Comparison of ENCODE assay signal across 23 cellular contexts in the genomic region with DNA sequence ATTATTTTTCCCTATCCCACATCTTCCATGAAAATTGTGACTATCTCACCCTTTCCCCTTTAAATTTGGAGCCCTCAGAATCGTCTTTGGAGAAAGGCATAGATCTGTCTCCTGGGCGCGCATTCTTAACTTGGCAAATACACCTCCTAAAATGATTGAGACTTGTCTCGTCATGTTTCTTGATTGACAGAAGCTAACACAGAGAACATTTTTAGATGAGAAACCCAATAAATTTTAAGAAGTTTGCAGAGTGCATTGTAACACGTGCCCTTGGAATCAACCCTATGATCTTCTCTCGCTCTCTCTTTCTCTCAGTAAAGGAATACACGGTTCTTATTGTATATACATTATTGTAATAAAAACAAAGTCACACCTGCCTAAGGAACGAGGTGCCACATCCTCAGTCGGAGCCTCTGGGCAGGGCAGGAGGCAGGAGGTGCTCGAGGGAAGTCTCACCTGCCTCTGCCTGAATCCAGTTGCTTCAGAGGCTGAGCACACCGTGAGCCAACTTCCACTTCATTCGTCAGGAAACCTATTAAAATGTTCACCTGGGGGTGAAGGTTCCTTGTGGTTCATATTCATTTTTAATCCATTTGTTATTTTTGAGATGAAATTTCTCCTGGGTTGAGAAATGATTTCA.
DNase-seq lines count a peak whose midpoint lies in the region; FAIRE-seq and TF ChIP-seq lines count a peak whose summit lies in the region.
"Had no signal": no experiment of that assay in that cellular context is flagged by ENCODE, and none has a peak within 500 bp of the region (broad histone marks: within the 10 kb centered on the region; RNA-seq: fewer than 3 reads in every experiment).

No MANE protein-coding gene starts in this region.

- intact Hi-C loops in activated CD4-positive, alpha-beta T cell treated with anti-CD3 and anti-CD28 coated beads, Interleukin-2, amount 10 ng/mL, durations not matched to agents 24 days and 14 days (cut with micrococcal nuclease), result no loop called here
- intact Hi-C loops in uterus (cut with DNase I; ENCODE audit: low total_unique reads), result no loop called here

- no peaks in the 10 kb centered on the region for H3K9me3 Mint-ChIP-seq in activated CD4-positive, alpha-beta T cell treated with anti-CD3 and anti-CD28 coated beads, Interleukin-2, amount 10 ng/mL, durations not matched to agents 24 days and 14 days

- H2AFZ ChIP-seq in keratinocyte (ENCODE audit: control insufficient read depth, low read length), result peak overlapping the region; percentile 36

- no peak overlapping the region for H3K27ac Mint-ChIP-seq in activated CD4-positive, alpha-beta T cell treated with anti-CD3 and anti-CD28 coated beads, Interleukin-2, amount 10 ng/mL, durations not matched to agents 24 days and 14 days
- H3K27ac Mint-ChIP-seq: CD4-positive, CD25-positive, alpha-beta regulatory T cell had no signal

- H4K20me1 ChIP-seq in keratinocyte (ENCODE audit: control insufficient read depth, extremely low read depth, insufficient read depth, low read length), result no peaks in the 10 kb centered on the region
- H4K20me1 ChIP-seq: BLaER1 had no signal

- H3K27ac ChIP-seq in epithelial cell of prostate, result peak overlapping the region; percentile 39
- peak overlapping the region; percentile 24 for H3K27ac ChIP-seq in keratinocyte (ENCODE audit: control insufficient read depth, insufficient read depth, low read length)
- peak overlapping the region; percentile 68 for H3K27ac ChIP-seq in uterus
- H3K27ac ChIP-seq: BLaER1, SJCRH30 had no signal

- H3K4me3 ChIP-seq in keratinocyte (ENCODE audit: control insufficient read depth in 2 of 3, extremely low read depth in 1 of 3, insufficient read depth in 2 of 3, low read depth in 1 of 3, low read length in 3 of 3) (peak overlapping the region in 2 of 3 experiments; percentile 31 to 46), uterus (no peak overlapping the region)
- H3K4me3 ChIP-seq: BLaER1, HAP-1, SJCRH30 had no signal

- H3K27me3 ChIP-seq in keratinocyte (ENCODE audit: control insufficient read depth, extremely low read depth, insufficient read depth, low read length), result no peaks in the 10 kb centered on the region
- H3K27me3 ChIP-seq in uterus, result no peaks in the 10 kb centered on the region
- H3K27me3 ChIP-seq: BLaER1, SJCRH30 had no signal

- dilution Hi-C loops in keratinocyte (cut with MboI; ENCODE audit: extremely low pct_ligation_motif_present, low sequenced_read_pairs), result no loop called here

- no peaks in the 10 kb centered on the region for H3K9me3 ChIP-seq in keratinocyte (ENCODE audit: control insufficient read depth, low read depth, low read length)
- H3K9me3 ChIP-seq in uterus, result no peaks in the 10 kb centered on the region
- H3K9me3 ChIP-seq: HAP-1, SJCRH30 had no signal

- no peak for TF ChIP-seq POLR2A in uterus (IDR thresholded peaks at IDR 0.05)

- H3K9me1 ChIP-seq in keratinocyte (ENCODE audit: control insufficient read depth, extremely low read depth, insufficient read depth, low read length), result no peaks in the 10 kb centered on the region

- peak; percentile 85 for FAIRE-seq in keratinocyte (lab: Jason Lieb, UNC)
- FAIRE-seq: A204.1, GM12892 had no signal

- H3K36me3 Mint-ChIP-seq in activated CD4-positive, alpha-beta T cell treated with anti-CD3 and anti-CD28 coated beads, Interleukin-2, amount 10 ng/mL, durations not matched to agents 24 days and 14 days (ENCODE audit: low read depth), result no peaks in the 10 kb centered on the region
- H3K36me3 Mint-ChIP-seq: CD4-positive, CD25-positive, alpha-beta regulatory T cell had no signal

- H3K27me3 Mint-ChIP-seq in activated CD4-positive, alpha-beta T cell treated with anti-CD3 and anti-CD28 coated beads, Interleukin-2, amount 10 ng/mL, durations not matched to agents 24 days and 14 days, result no peaks in the 10 kb centered on the region
- H3K27me3 Mint-ChIP-seq: CD4-positive, CD25-positive, alpha-beta regulatory T cell had no signal

- H3K4me3 Mint-ChIP-seq in activated CD4-positive, alpha-beta T cell treated with anti-CD3 and anti-CD28 coated beads, Interleukin-2, amount 10 ng/mL, durations not matched to agents 24 days and 14 days, result no peak overlapping the region
- H3K4me3 Mint-ChIP-seq: CD4-positive, CD25-positive, alpha-beta regulatory T cell had no signal

- peaks cover 61% of the 10 kb centered on the region for H3K4me1 ChIP-seq in keratinocyte (ENCODE audit: control insufficient read depth, extremely low read depth, insufficient read depth, low read length)
- peaks cover 0 to 4% of the 10 kb centered on the region in 2 donors for H3K4me1 ChIP-seq in uterus
- H3K4me1 ChIP-seq: BLaER1, HAP-1 had no signal

- H3K9ac ChIP-seq in keratinocyte (ENCODE audit: control insufficient read depth, extremely low read depth, insufficient read depth, low read length), result peak overlapping the region; percentile 37
- H3K9ac ChIP-seq: BLaER1 had no signal

- H3K79me2 ChIP-seq in keratinocyte (ENCODE audit: control insufficient read depth, insufficient read depth, low read length), result no peaks in the 10 kb centered on the region

- no peaks in the 10 kb centered on the region for H3K4me1 Mint-ChIP-seq in activated CD4-positive, alpha-beta T cell treated with anti-CD3 and anti-CD28 coated beads, Interleukin-2, amount 10 ng/mL, durations not matched to agents 24 days and 14 days
- H3K4me1 Mint-ChIP-seq: CD4-positive, CD25-positive, alpha-beta regulatory T cell had no signal

- peak in 1 of 3 experiments; percentile 26 for TF ChIP-seq CTCF in keratinocyte (optimal IDR thresholded peaks at IDR 0.05 in 1 of 3, IDR thresholded peaks at IDR 0.05 in 1 of 3, conservative IDR thresholded peaks at IDR 0.05 in 1 of 3; ENCODE audit: extremely low read depth in 1 of 3, insufficient read depth in 2 of 3, low read length in 3 of 3)
- no peak for TF ChIP-seq CTCF in uterus (IDR thresholded peaks at IDR 0.05)

- H3K36me3 ChIP-seq in keratinocyte (ENCODE audit: control insufficient read depth in 2 of 2, extremely low read depth in 1 of 2, insufficient read depth in 2 of 2, low read length in 2 of 2) (no peaks in the 10 kb centered on the region), uterus (no peaks in the 10 kb centered on the region)
- H3K36me3 ChIP-seq: BLaER1, HAP-1, SJCRH30 had no signal

- peak; percentile 45 for DNase-seq in activated CD4-positive, alpha-beta T cell treated with anti-CD3 and anti-CD28 coated beads, Interleukin-2, amount 10 ng/mL, durations not matched to agents 24 days and 14 days
- no peak for DNase-seq in activated CD4-positive, alpha-beta T cell treated with anti-CD3 and anti-CD28 coated beads for 1 hour
- no peak for DNase-seq in epithelial cell of prostate (ENCODE audit: low read depth, low spot score)
- DNase-seq in keratinocyte (ENCODE audit: low read depth, low spot score), result no peak
- DNase-seq in uterus, result no peak
- no peak for DNase-seq in NCI-H1694 treated with DMSO at 0.1 percent for 48 hours (lab: John Stamatoyannopoulos, UW)
- no peak for DNase-seq in SIG-M5 (lab: John Stamatoyannopoulos, UW)
- no peak for DNase-seq in NCI-H1694 (lab: John Stamatoyannopoulos, UW)
- DNase-seq: CD4-positive, CD25-positive, alpha-beta regulatory T cell; DMS153; DND-41; GOT3; IMR-90; KG1; MM.1S; NCI-H187 treated with DMSO at 0.1 percent for 48 hours; NCI-H446 treated with DMSO at 0.1 percent for 48 hours; NCI-H69 had no signal

- peak overlapping the region; percentile 79 for H3K4me2 ChIP-seq in keratinocyte (ENCODE audit: control insufficient read depth, extremely low read depth, insufficient read depth, low read depth, low read length)
- H3K4me2 ChIP-seq: BLaER1 had no signal

Comparison
In these comparisons a context has a peak if more than half of its experiments do, and no peak if none do; other contexts are left out.
1. H3K4me3 ChIP-seq: peak in keratinocyte (2 of 3); none in uterus (0 of 2).
2. Peak in every context shown above with its lines, with median percentiles within 50 percentile points of each other: H3K27ac ChIP-seq.